In genomic region chr3:150286390-150287147, GRCh38 we compare ENCODE assay signal across 8 cellular contexts.
DNase-seq lines count a peak whose midpoint lies in the region; ATAC-seq and TF ChIP-seq lines count a peak whose summit lies in the region.

No MANE protein-coding gene starts in this region.

- peaks cover 7% of the 10 kb centered on the region for H3K4me1 Mint-ChIP-seq in Calu3 (ENCODE audit: low read depth, unreplicated experiment)

- intact Hi-C loops in Calu3 (cut with micrococcal nuclease; ENCODE audit: unreplicated experiment): loop anchor here (1.0 kb wide), 4 partner anchors 47 to 209 kb away; no protein-coding TSS in a partner anchor
- intact Hi-C loops in left lung (cut with DNase I): no loop called here

- H3K36me3 ChIP-seq in brain microvascular endothelial cell (replicated peaks): no peaks in the 10 kb centered on the region
- H3K36me3 ChIP-seq in left lung: no peaks in the 10 kb centered on the region

- DNase-seq in Calu3 (peak; percentile 45), NCI-H748 (lab: John Stamatoyannopoulos, UW; ENCODE audit: unreplicated experiment) (peak; percentile 45), brain microvascular endothelial cell (no peak), left lung (no peak), dedifferentiated amniotic fluid mesenchymal stem cell (ENCODE audit: extremely low spot score) (no peak), hypothalamus (lab: John Stamatoyannopoulos, UW) (no peak)

- no peaks in the 10 kb centered on the region for H3K27me3 Mint-ChIP-seq in Calu3 (ENCODE audit: unreplicated experiment)

- BruUV-seq in Calu3 (replicated peaks; lab: Mats Ljungman, UMichigan): no TSS peak

- no peak overlapping the region for H3K4me3 ChIP-seq in brain microvascular endothelial cell (ENCODE audit: low read depth, low read length)
- no peak overlapping the region for H3K4me3 ChIP-seq in left lung

- no peaks in the 10 kb centered on the region for H3K9me3 ChIP-seq in left lung

- no peak overlapping the region for H3K27ac Mint-ChIP-seq in Calu3 (ENCODE audit: unreplicated experiment)

- no peak overlapping the region for H3K4me3 Mint-ChIP-seq in Calu3 (ENCODE audit: low read depth, unreplicated experiment)

- H3K4me1 ChIP-seq in left lung: no peaks in the 10 kb centered on the region

- ATAC-seq in GM18870 (IDR thresholded peaks at IDR 0.05; ENCODE audit: unreplicated experiment): peak; percentile 61
- peak; percentile 80 for ATAC-seq in HG03175 (IDR thresholded peaks at IDR 0.05; ENCODE audit: unreplicated experiment)
- peak; percentile 95 for ATAC-seq in left lung

- H3K36me3 Mint-ChIP-seq in Calu3 (ENCODE audit: insufficient read depth, unreplicated experiment): no peaks in the 10 kb centered on the region

- H3K27me3 ChIP-seq in brain microvascular endothelial cell (replicated peaks) (no peaks in the 10 kb centered on the region), left lung (no peaks in the 10 kb centered on the region)

- H3K27ac ChIP-seq in brain microvascular endothelial cell (no peak overlapping the region), left lung (no peak overlapping the region)

- in situ Hi-C loops in brain microvascular endothelial cell (cut with HindIII; ENCODE audit: low pct_ligation_motif_present, low sequenced_read_pairs): no loop called here

- H3K9me3 Mint-ChIP-seq in Calu3 (ENCODE audit: low read depth, unreplicated experiment): no peaks in the 10 kb centered on the region

- peak; percentile 69 for TF ChIP-seq CTCF in Calu3 (IDR thresholded peaks at IDR 0.05; ENCODE audit: unreplicated experiment)
- TF ChIP-seq CTCF in brain microvascular endothelial cell (IDR thresholded peaks at IDR 0.05; ENCODE audit: low read depth, low read length, missing control alignments): peak; percentile 60
- peak; percentile 37 to 48 for TF ChIP-seq CTCF in left lung (IDR thresholded peaks at IDR 0.05)

- CTCF ChIA-PET in Calu3 (lab: Charles Lee): interaction anchor here (0.5 to 2.6 kb wide), 9 partner anchors 9 to 208 kb away, joined by 3 to 15 read pairs (median 5); no protein-coding TSS in a partner anchor

Comparison
In these comparisons a context has a peak if more than half of its experiments do, and no peak if none do; other contexts are left out.
1. DNase-seq: peak in Calu3 (single experiment) and NCI-H748 (single experiment); none in brain microvascular endothelial cell (single experiment), left lung (0 of 2), dedifferentiated amniotic fluid mesenchymal stem cell (single experiment) and hypothalamus (0 of 51).
2. Peak in every context shown above with its lines, with median percentiles within 50 percentile points of each other: CTCF ChIP-seq and ATAC-seq.